In genomic region chr7:72857965-72858364, GRCh38 we compare ENCODE assay signal across 1 cellular context. TPM values are rescaled to one million over a fixed set of nuclear protein-coding genes. Genes with fewer than 3 reads are reported as not detected.
"Had no signal": no experiment of that assay in that cellular context is flagged by ENCODE, and none has a peak within 500 bp of the region (broad histone marks: within the 10 kb centered on the region; RNA-seq: fewer than 3 reads in every experiment).

No MANE protein-coding gene starts in this region.

RNA-seq across cellular contexts. Expression of gene TYW1B, which starts 30.0 kb away (rescaled TPM):
- total RNA-seq: ascending aorta had no signal
